ENCODE assay signal across 9 cellular contexts in the genomic region with DNA sequence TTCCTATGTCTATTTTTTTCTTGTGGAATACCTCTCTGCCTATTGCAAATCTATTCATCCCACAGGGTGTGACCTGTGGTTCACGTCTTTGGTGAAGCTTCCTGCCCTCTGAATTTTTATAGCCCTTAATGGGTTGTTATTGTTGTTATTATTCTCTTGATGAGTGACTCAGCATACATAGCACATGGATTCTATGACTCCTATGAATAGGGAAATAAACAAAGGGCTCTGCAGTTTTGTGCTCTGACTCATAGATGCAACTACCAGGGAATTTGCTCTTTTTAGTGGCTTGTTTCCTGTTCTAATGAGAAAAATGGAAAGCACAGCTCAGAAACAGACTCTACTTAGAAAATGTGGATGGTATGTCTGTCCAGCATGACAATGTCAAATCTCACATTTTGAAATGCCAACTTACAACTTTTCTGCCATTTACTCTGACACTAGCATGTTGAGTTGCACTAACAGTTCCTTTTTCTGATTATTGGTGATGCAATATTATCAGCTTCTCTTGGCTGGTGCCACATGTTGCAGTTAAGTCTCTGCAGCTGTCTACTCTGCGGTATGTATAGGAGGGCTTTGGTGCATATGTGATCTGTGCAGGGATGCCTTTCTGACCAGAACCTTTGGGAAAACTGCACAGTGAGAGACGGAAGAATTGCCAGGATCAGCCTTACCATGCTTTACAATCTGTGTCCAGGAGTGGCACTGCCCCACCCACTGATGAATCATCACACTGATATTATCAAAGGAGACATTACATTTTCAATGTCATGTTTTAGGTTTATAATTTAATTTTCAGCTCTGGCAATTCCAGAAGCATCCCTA.
DNase-seq lines count a peak whose midpoint lies in the region; FAIRE-seq and TF ChIP-seq lines count a peak whose summit lies in the region.
"Had no signal": no experiment of that assay in that cellular context is flagged by ENCODE, and none has a peak within 500 bp of the region (broad histone marks: within the 10 kb centered on the region; RNA-seq: fewer than 3 reads in every experiment).

No MANE protein-coding gene starts in this region.

- H3K27ac ChIP-seq in mesodermal cell (ENCODE audit: low read depth, low read length, severe bottlenecking), result peak overlapping the region; percentile 95
- peak overlapping the region in 1 of 4 donors; percentile 24 for H3K27ac ChIP-seq in sigmoid colon

- no peak for TF ChIP-seq POLR2A in sigmoid colon (IDR thresholded peaks at IDR 0.05)

- H3K36me3 ChIP-seq in mesodermal cell (ENCODE audit: control insufficient read depth, insufficient read depth, low read length) (no peaks in the 10 kb centered on the region), sigmoid colon (no peaks in the 10 kb centered on the region)

- TF ChIP-seq EP300 in sigmoid colon (IDR thresholded peaks at IDR 0.05), result no peak

- DNase-seq in Ammon's horn (ENCODE audit: low spot score) (peak; percentile 32), NCI-H69 (lab: John Stamatoyannopoulos, UW) (peak; percentile 51), DMS 273 (lab: John Stamatoyannopoulos, UW; ENCODE audit: unreplicated experiment) (no peak), posterior cingulate gyrus (no peak), cortex of kidney (lab: John Stamatoyannopoulos, UW) (no peak), sigmoid colon (no peak)
- DNase-seq: NCI-H187 treated with DMSO at 0.1 percent for 48 hours had no signal

- intact Hi-C loops in posterior cingulate gyrus (cut with DNase I), result no loop called here
- intact Hi-C loops in sigmoid colon (cut with DNase I), result no loop called here

- no peak for TF ChIP-seq CTCF in sigmoid colon (IDR thresholded peaks at IDR 0.05)

- peak; percentile 88 for FAIRE-seq in endometrium (lab: Jason Lieb, UNC)

- H3K9me3 ChIP-seq in mesodermal cell (ENCODE audit: control insufficient read depth, low read length) (no peaks in the 10 kb centered on the region), sigmoid colon (no peaks in the 10 kb centered on the region)

- H3K4me1 ChIP-seq in mesodermal cell (ENCODE audit: control insufficient read depth, insufficient read depth, low read length, poor library complexity, severe bottlenecking), result peaks cover 28% of the 10 kb centered on the region
- H3K4me1 ChIP-seq in sigmoid colon, result peaks cover 0 to 13% (median 0%) of the 10 kb centered on the region in 4 donors

- H3K27me3 ChIP-seq in sigmoid colon, result no peaks in the 10 kb centered on the region

- WGBS in mesodermal cell (ENCODE audit: insufficient coverage in 2 of 2), 2 experiments, result 71 to 83% methylated on average over 1 of the region's 3 CpGs
- WGBS in sigmoid colon, 2 donors, result 14 to 39% methylated on average over 3 of the region's 3 CpGs

- H3K4me3 ChIP-seq in mesodermal cell (ENCODE audit: extremely low read depth, insufficient read depth, low read length, poor library complexity, severe bottlenecking) (no peak overlapping the region), sigmoid colon (no peak overlapping the region)

Comparison
In these comparisons a context has a peak if more than half of its experiments do, and no peak if none do; other contexts are left out.
1. DNase-seq: peak in Ammon's horn (single experiment) and NCI-H69 (single experiment); none in DMS 273 (single experiment), posterior cingulate gyrus (0 of 10), cortex of kidney (single experiment) and sigmoid colon (single experiment).